1 cellular context compared by ENCODE assay signal in the genomic region with DNA sequence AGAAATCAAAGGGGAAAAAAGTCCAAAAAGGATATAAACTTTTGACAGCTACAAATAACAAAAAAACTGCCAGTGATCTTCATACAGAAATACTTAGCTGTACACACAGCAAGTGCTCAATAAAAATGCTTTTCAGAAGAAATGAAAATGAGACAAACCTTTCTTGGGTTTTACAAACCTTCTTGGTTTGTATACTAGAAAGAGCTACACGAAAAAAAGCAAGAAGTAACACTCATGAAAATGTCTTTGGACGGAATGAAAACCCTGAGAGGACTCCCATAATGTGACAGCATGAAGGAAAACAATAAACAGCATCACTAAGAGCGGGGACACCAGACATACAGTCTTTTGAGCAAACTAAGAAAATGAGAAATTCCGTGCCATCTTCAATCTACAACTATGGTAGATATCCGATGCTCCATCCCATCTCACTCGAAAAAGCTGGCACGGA.
TF ChIP-seq lines count a peak whose summit lies in the region.

No MANE protein-coding gene starts in this region.

TF ChIP-seq in WTC11, 78 proteins besides CTCF, POLR2A, EP300 and RAD21 (continued from another document):
- TF ChIP-seq, protein P1, sequence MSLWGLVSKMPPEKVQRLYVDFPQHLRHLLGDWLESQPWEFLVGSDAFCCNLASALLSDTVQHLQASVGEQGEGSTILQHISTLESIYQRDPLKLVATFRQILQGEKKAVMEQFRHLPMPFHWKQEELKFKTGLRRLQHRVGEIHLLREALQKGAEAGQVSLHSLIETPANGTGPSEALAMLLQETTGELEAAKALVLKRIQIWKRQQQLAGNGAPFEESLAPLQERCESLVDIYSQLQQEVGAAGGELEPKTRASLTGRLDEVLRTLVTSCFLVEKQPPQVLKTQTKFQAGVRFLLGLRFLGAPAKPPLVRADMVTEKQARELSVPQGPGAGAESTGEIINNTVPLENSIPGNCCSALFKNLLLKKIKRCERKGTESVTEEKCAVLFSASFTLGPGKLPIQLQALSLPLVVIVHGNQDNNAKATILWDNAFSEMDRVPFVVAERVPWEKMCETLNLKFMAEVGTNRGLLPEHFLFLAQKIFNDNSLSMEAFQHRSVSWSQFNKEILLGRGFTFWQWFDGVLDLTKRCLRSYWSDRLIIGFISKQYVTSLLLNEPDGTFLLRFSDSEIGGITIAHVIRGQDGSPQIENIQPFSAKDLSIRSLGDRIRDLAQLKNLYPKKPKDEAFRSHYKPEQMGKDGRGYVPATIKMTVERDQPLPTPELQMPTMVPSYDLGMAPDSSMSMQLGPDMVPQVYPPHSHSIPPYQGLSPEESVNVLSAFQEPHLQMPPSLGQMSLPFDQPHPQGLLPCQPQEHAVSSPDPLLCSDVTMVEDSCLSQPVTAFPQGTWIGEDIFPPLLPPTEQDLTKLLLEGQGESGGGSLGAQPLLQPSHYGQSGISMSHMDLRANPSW (CRISPR knock-in tag; conservative IDR thresholded peaks at IDR 0.05; ENCODE audit: low read depth), result no peak
- TF ChIP-seq, protein P2, sequence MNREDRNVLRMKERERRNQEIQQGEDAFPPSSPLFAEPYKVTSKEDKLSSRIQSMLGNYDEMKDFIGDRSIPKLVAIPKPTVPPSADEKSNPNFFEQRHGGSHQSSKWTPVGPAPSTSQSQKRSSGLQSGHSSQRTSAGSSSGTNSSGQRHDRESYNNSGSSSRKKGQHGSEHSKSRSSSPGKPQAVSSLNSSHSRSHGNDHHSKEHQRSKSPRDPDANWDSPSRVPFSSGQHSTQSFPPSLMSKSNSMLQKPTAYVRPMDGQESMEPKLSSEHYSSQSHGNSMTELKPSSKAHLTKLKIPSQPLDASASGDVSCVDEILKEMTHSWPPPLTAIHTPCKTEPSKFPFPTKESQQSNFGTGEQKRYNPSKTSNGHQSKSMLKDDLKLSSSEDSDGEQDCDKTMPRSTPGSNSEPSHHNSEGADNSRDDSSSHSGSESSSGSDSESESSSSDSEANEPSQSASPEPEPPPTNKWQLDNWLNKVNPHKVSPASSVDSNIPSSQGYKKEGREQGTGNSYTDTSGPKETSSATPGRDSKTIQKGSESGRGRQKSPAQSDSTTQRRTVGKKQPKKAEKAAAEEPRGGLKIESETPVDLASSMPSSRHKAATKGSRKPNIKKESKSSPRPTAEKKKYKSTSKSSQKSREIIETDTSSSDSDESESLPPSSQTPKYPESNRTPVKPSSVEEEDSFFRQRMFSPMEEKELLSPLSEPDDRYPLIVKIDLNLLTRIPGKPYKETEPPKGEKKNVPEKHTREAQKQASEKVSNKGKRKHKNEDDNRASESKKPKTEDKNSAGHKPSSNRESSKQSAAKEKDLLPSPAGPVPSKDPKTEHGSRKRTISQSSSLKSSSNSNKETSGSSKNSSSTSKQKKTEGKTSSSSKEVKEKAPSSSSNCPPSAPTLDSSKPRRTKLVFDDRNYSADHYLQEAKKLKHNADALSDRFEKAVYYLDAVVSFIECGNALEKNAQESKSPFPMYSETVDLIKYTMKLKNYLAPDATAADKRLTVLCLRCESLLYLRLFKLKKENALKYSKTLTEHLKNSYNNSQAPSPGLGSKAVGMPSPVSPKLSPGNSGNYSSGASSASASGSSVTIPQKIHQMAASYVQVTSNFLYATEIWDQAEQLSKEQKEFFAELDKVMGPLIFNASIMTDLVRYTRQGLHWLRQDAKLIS (CRISPR knock-in tag; IDR thresholded peaks at IDR 0.05; ENCODE audit: borderline replicate concordance), result no peak
- TF ChIP-seq, protein P3, sequence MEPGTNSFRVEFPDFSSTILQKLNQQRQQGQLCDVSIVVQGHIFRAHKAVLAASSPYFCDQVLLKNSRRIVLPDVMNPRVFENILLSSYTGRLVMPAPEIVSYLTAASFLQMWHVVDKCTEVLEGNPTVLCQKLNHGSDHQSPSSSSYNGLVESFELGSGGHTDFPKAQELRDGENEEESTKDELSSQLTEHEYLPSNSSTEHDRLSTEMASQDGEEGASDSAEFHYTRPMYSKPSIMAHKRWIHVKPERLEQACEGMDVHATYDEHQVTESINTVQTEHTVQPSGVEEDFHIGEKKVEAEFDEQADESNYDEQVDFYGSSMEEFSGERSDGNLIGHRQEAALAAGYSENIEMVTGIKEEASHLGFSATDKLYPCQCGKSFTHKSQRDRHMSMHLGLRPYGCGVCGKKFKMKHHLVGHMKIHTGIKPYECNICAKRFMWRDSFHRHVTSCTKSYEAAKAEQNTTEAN (CRISPR knock-in tag; IDR thresholded peaks at IDR 0.05), result no peak
- no peak for TF ChIP-seq NFATC4 (CRISPR knock-in tag; IDR thresholded peaks at IDR 0.05)
